10 cellular contexts compared by ENCODE assay signal in genomic region chr5:115888027-115888426, GRCh38. TPM values are rescaled to one million over a fixed set of nuclear protein-coding genes. Genes with fewer than 3 reads are reported as not detected.
DNase-seq lines count a peak whose midpoint lies in the region; ATAC-seq, FAIRE-seq and TF ChIP-seq lines count a peak whose summit lies in the region.
"Had no signal": no experiment of that assay in that cellular context is flagged by ENCODE, and none has a peak within 500 bp of the region (broad histone marks: within the 10 kb centered on the region; RNA-seq: fewer than 3 reads in every experiment).

No MANE protein-coding gene starts in this region.

- BruUV-seq in endothelial cell of umbilical vein (replicated peaks; lab: Mats Ljungman, UMichigan): no TSS peak

- H3K9ac ChIP-seq in endothelial cell of umbilical vein (replicated peaks; ENCODE audit: extremely low read depth, insufficient read depth, low read length): no peak overlapping the region

- H3K27me3 ChIP-seq in endothelial cell of umbilical vein (ENCODE audit: control insufficient read depth in 2 of 2, insufficient read depth in 2 of 2, low read length in 2 of 2) (no peaks in the 10 kb centered on the region), pancreas (no peaks in the 10 kb centered on the region), thyroid gland (no peaks in the 10 kb centered on the region)

- no peak overlapping the region for H3K4me2 ChIP-seq in endothelial cell of umbilical vein (ENCODE audit: insufficient read depth, low read length)

- no peaks in the 10 kb centered on the region for H3K4me1 ChIP-seq in endothelial cell of umbilical vein (ENCODE audit: control insufficient read depth, extremely low read depth, insufficient read depth, low read length)
- no peaks in the 10 kb centered on the region for H3K4me1 ChIP-seq in pancreas
- H3K4me1 ChIP-seq in thyroid gland: no peaks in the 10 kb centered on the region

- H3K9me3 ChIP-seq in endothelial cell of umbilical vein (replicated peaks; ENCODE audit: control insufficient read depth, insufficient read depth, low read length) (no peaks in the 10 kb centered on the region), pancreas (no peaks in the 10 kb centered on the region), thyroid gland (no peaks in the 10 kb centered on the region)

- no peak for TF ChIP-seq POLR2A in endothelial cell of umbilical vein (IDR thresholded peaks at IDR 0.05; ENCODE audit: low read depth, low read length)
- no peak for TF ChIP-seq POLR2A in thyroid gland (IDR thresholded peaks at IDR 0.05)

- H3K36me3 ChIP-seq in endothelial cell of umbilical vein (ENCODE audit: control insufficient read depth in 2 of 2, extremely low read depth in 1 of 2, insufficient read depth in 2 of 2, low read length in 2 of 2) (peaks cover 0 to 2% of the 10 kb centered on the region in 2 experiments), pancreas (no peaks in the 10 kb centered on the region), thyroid gland (no peaks in the 10 kb centered on the region)

- 51 to 59% methylated on average over 1 of the region's 1 CpG for WGBS in pancreas, 2 donors
- WGBS in thyroid gland, 2 donors: 77 to 79% methylated on average over 1 of the region's 1 CpG

- H3K79me2 ChIP-seq in endothelial cell of umbilical vein (ENCODE audit: control insufficient read depth, insufficient read depth, low read length): peaks cover 3% of the 10 kb centered on the region

- no peak for TF ChIP-seq CTCF in endothelial cell of umbilical vein (IDR thresholded peaks at IDR 0.05; ENCODE audit: extremely low read depth in 1 of 2, insufficient read depth in 1 of 2, low read depth in 1 of 2, low read length in 2 of 2)
- TF ChIP-seq CTCF in pancreas (IDR thresholded peaks at IDR 0.05): no peak
- TF ChIP-seq CTCF in thyroid gland (IDR thresholded peaks at IDR 0.05): peak in 1 of 6 experiments; percentile 21

- CTCF ChIA-PET in endothelial cell of umbilical vein (lab: Charles Lee): interaction anchor here (0.6 to 1.7 kb wide), 35 partner anchors 10 to 253 kb away, joined by 3 to 66 read pairs (median 5); partner anchors contain the start of genes AP3S1, ARL14EPL, ATG12 and CDO1

- H3K4me3 ChIP-seq in endothelial cell of umbilical vein (replicated peaks in 1 of 3; ENCODE audit: insufficient read depth in 1 of 3, low read depth in 1 of 3, low read length in 3 of 3): no peak overlapping the region
- H3K4me3 ChIP-seq in pancreas: no peak overlapping the region
- no peak overlapping the region for H3K4me3 ChIP-seq in thyroid gland (replicated peaks in 1 of 3)

- H2AFZ ChIP-seq in endothelial cell of umbilical vein (ENCODE audit: low read depth, low read length): no peak overlapping the region

- H4K20me1 ChIP-seq in endothelial cell of umbilical vein (replicated peaks; ENCODE audit: control insufficient read depth, extremely low read depth, insufficient read depth, low read length): no peaks in the 10 kb centered on the region

- FAIRE-seq in endothelial cell of umbilical vein (lab: Jason Lieb, UNC) (no peak), pancreas (lab: Jason Lieb, UNC) (peak; percentile 23)
- FAIRE-seq: HTR-8/SVneo had no signal

- peak in 3 of 4 donors; percentile 11 to 50 (median 48) for ATAC-seq in pancreas
- ATAC-seq: Panc1 had no signal

- intact Hi-C loops in endothelial cell of umbilical vein (cut with micrococcal nuclease): loop anchor here (1.0 kb wide), 3 partner anchors 144 to 180 kb away; partner anchors contain the start of gene ARL14EPL
- intact Hi-C loops in pancreas (cut with DNase I): no loop called here
- intact Hi-C loops in thyroid gland (cut with DNase I): no loop called here

- H3K9me1 ChIP-seq in endothelial cell of umbilical vein (replicated peaks; ENCODE audit: control insufficient read depth, extremely low read depth, insufficient read depth, low read length): no peaks in the 10 kb centered on the region

- dilution Hi-C loops in endothelial cell of umbilical vein (cut with MboI; ENCODE audit: extremely low pct_ligation_motif_present, low sequenced_read_pairs): no loop called here

- POLR2A ChIA-PET in endothelial cell of umbilical vein (lab: Charles Lee): no interaction called here

- no peak overlapping the region for H3K27ac ChIP-seq in endothelial cell of umbilical vein (ENCODE audit: insufficient read depth, low read depth, low read length)
- H3K27ac ChIP-seq in pancreas: no peak overlapping the region
- H3K27ac ChIP-seq in thyroid gland: no peak overlapping the region

- peak; percentile 7 for DNase-seq in NCI-H1105 treated with DMSO at 0.1 percent for 48 hours (lab: John Stamatoyannopoulos, UW)
- DNase-seq in NCI-H1105 (lab: John Stamatoyannopoulos, UW): no peak
- peak; percentile 20 for DNase-seq in NCI-H446 treated with DMSO at 0.1 percent for 48 hours (lab: John Stamatoyannopoulos, UW)
- DNase-seq in endothelial cell of umbilical vein (ENCODE audit: low read depth, low spot score): peak; percentile 56
- no peak for DNase-seq in pancreas
- no peak for DNase-seq in activated CD4-positive, alpha-beta T cell treated with anti-CD3 and anti-CD28 coated beads, Interleukin-2, amount 50 U/mL, for 48 hours
- no peak for DNase-seq in CD1c-positive myeloid dendritic cell (ENCODE audit: extremely low spot score)
- DNase-seq in thyroid gland: no peak

TF ChIP-seq in endothelial cell of umbilical vein, 7 proteins besides CTCF, POLR2A, EP300 and RAD21:
- TF ChIP-seq MYC (IDR thresholded peaks at IDR 0.05; ENCODE audit: low read depth, low read length): no peak

RNA-seq across cellular contexts. Expression of gene AP3S1, which starts 46.3 kb away (rescaled TPM):
- total RNA-seq in endothelial cell of umbilical vein (81.2 and 85.7 TPM in 2 replicates), pancreas (10 to 100 TPM; 40.6 to 58.4 (median 52.5) TPM), thyroid gland (100 to 1,000 TPM in 3 of 4 donors, 10 to 100 TPM in 1; 59.2 to 207 (median 149) TPM)
- polyA plus RNA-seq in endothelial cell of umbilical vein (18.2 and 26.5 TPM in 2 replicates), pancreas (10 to 100 TPM; 26.0 to 36.4 TPM)
- polyA plus RNA-seq in endothelial cell of umbilical vein (2011; cell fraction: cytosol; rRNA removed): 34.1 and 36.7 TPM in 2 replicates
- 16.6 and 26.8 TPM in 2 replicates for polyA plus RNA-seq in endothelial cell of umbilical vein (2011; cell fraction: nucleus; rRNA removed)
- polyA plus RNA-seq in endothelial cell of umbilical vein (2012): 49.4 and 81.1 TPM in 2 replicates
- polyA minus RNA-seq in endothelial cell of umbilical vein: 15.3 and 19.3 TPM in 2 replicates
- polyA minus RNA-seq in endothelial cell of umbilical vein (2011; cell fraction: cytosol; rRNA and poly(A)+ RNA removed): 6.2 TPM
- 23.0 and 24.9 TPM in 2 replicates for polyA minus RNA-seq in endothelial cell of umbilical vein (2011; cell fraction: nucleus; rRNA and poly(A)+ RNA removed)

RNA-seq across cellular contexts. Expression of gene ATG12, which starts 46.7 kb away (rescaled TPM):
- 50.3 and 62.0 TPM in 2 replicates for total RNA-seq in endothelial cell of umbilical vein
- 18.9 and 27.5 TPM in 2 replicates for polyA plus RNA-seq in endothelial cell of umbilical vein
- polyA plus RNA-seq in endothelial cell of umbilical vein (2011; cell fraction: cytosol; rRNA removed): 47.6 and 52.6 TPM in 2 replicates
- polyA plus RNA-seq in endothelial cell of umbilical vein (2011; cell fraction: nucleus; rRNA removed): 52.1 and 71.9 TPM in 2 replicates
- polyA plus RNA-seq in endothelial cell of umbilical vein (2012): 56.9 and 76.2 TPM in 2 replicates
- polyA minus RNA-seq in endothelial cell of umbilical vein: 20.1 and 35.6 TPM in 2 replicates
- 13.9 TPM for polyA minus RNA-seq in endothelial cell of umbilical vein (2011; cell fraction: cytosol; rRNA and poly(A)+ RNA removed)
- 69.9 and 104 TPM in 2 replicates for polyA minus RNA-seq in endothelial cell of umbilical vein (2011; cell fraction: nucleus; rRNA and poly(A)+ RNA removed)
- 10 to 100 TPM; 13.0 to 21.5 (median 14.6) TPM for total RNA-seq in pancreas
- 10 to 100 TPM; 16.1 to 28.4 TPM for polyA plus RNA-seq in pancreas
- 10 to 100 TPM; 42.0 to 98.7 (median 68.1) TPM for total RNA-seq in thyroid gland

Comparison
In these comparisons a context has a peak if more than half of its experiments do, and no peak if none do; other contexts are left out.
1. DNase-seq: peak in NCI-H1105 treated with DMSO at 0.1 percent for 48 hours (single experiment), NCI-H446 treated with DMSO at 0.1 percent for 48 hours (single experiment) and endothelial cell of umbilical vein (single experiment); none in NCI-H1105 (single experiment), pancreas (0 of 6), activated CD4-positive, alpha-beta T cell treated with anti-CD3 and anti-CD28 coated beads, Interleukin-2, amount 50 U/mL, for 48 hours (0 of 2), CD1c-positive myeloid dendritic cell (single experiment) and thyroid gland (0 of 2).